15 cellular contexts compared by ENCODE assay signal in genomic region chr1:147760481-147761260, GRCh38. TPM values are rescaled to one million over a fixed set of nuclear protein-coding genes. Genes with fewer than 3 reads are reported as not detected.
DNase-seq lines count a peak whose midpoint lies in the region; ATAC-seq and TF ChIP-seq lines count a peak whose summit lies in the region.
"Had no signal": no experiment of that assay in that cellular context is flagged by ENCODE, and none has a peak within 500 bp of the region (broad histone marks: within the 10 kb centered on the region; RNA-seq: fewer than 3 reads in every experiment).

TSS of gene GJA5 (minus strand) at chr1:147760602. CDS start at chr1:147759238, 1,364 bp downstream.

- H4K20me1 ChIP-seq in hepatocyte (ENCODE audit: insufficient read depth, poor library complexity, severe bottlenecking), result no peaks in the 10 kb centered on the region

- peaks cover 28% of the 10 kb centered on the region for H3K4me1 ChIP-seq in CD4-positive, alpha-beta memory T cell (ENCODE audit: insufficient read depth, low read length)
- H3K4me1 ChIP-seq in adipocyte (ENCODE audit: control insufficient read depth, insufficient read depth, low read length) (peaks cover 29% of the 10 kb centered on the region), hepatocyte (ENCODE audit: insufficient read depth) (peaks cover 22% of the 10 kb centered on the region), skeletal muscle tissue (ENCODE audit: control insufficient read depth in 3 of 3, insufficient read depth in 3 of 3, low read length in 3 of 3) (peaks cover 16 to 28% (median 25%) of the 10 kb centered on the region in 3 donors)

- H3K9ac ChIP-seq in adipocyte (ENCODE audit: low read length), result no peak within 1 kb of the TSS
- no peak within 1 kb of the TSS for H3K9ac ChIP-seq in skeletal muscle tissue (ENCODE audit: low read depth in 1 of 3, low read length in 3 of 3)

- no peaks in the 10 kb centered on the region for H3K27me3 ChIP-seq in CD4-positive, alpha-beta memory T cell (ENCODE audit: insufficient read depth, low read length)
- H3K27me3 ChIP-seq in adipocyte (replicated peaks; ENCODE audit: control insufficient read depth, insufficient read depth, low read length) (no peaks in the 10 kb centered on the region), hepatocyte (no peaks in the 10 kb centered on the region), skeletal muscle tissue (ENCODE audit: control insufficient read depth in 3 of 3, insufficient read depth in 3 of 3, low read length in 3 of 3) (peaks cover 0 to 7% (median 0%) of the 10 kb centered on the region in 3 donors)
- H3K27me3 ChIP-seq: brain microvascular endothelial cell had no signal

- no peak within 1 kb of the TSS for H3K4me3 ChIP-seq in CD4-positive, alpha-beta memory T cell (ENCODE audit: low read length in 2 of 2)
- no peak within 1 kb of the TSS for H3K4me3 ChIP-seq in adipocyte (ENCODE audit: low read length)
- no peak within 1 kb of the TSS for H3K4me3 ChIP-seq in hepatocyte
- no peak within 1 kb of the TSS for H3K4me3 ChIP-seq in skeletal muscle tissue (ENCODE audit: low read length in 3 of 3)

- peaks cover 0 to 3% (median 0%) of the 10 kb centered on the region in 8 donors for H3K9me3 Mint-ChIP-seq in CD4-positive, alpha-beta memory T cell

- no peaks in the 10 kb centered on the region for H3K9me3 ChIP-seq in CD4-positive, alpha-beta memory T cell (ENCODE audit: control insufficient read depth in 1 of 2, low read length in 2 of 2)
- H3K9me3 ChIP-seq in adipocyte (ENCODE audit: control insufficient read depth, low read length) (no peaks in the 10 kb centered on the region), hepatocyte (ENCODE audit: low read depth) (no peaks in the 10 kb centered on the region), skeletal muscle tissue (ENCODE audit: control insufficient read depth in 3 of 3, low read length in 3 of 3) (no peaks in the 10 kb centered on the region)

- no peaks in the 10 kb centered on the region for H3K9me2 ChIP-seq in hepatocyte (replicated peaks; ENCODE audit: insufficient read depth)

- CTCF ChIA-PET in CD4-positive, alpha-beta memory T cell (lab: Charles Lee; ENCODE audit: partially characterized antibody), result no interaction called here

- H3K36me3 ChIP-seq in CD4-positive, alpha-beta memory T cell (ENCODE audit: insufficient read depth, low read length), result no peaks in the 10 kb centered on the region
- no peaks in the 10 kb centered on the region for H3K36me3 ChIP-seq in adipocyte (ENCODE audit: control insufficient read depth, insufficient read depth, low read length, severe bottlenecking)
- H3K36me3 ChIP-seq in hepatocyte (replicated peaks; ENCODE audit: insufficient read depth, low read depth), result no peaks in the 10 kb centered on the region
- no peaks in the 10 kb centered on the region for H3K36me3 ChIP-seq in skeletal muscle tissue (ENCODE audit: control insufficient read depth in 3 of 3, insufficient read depth in 3 of 3, low read length in 3 of 3)
- H3K36me3 ChIP-seq: brain microvascular endothelial cell had no signal

- TF ChIP-seq CTCF in hepatocyte (IDR thresholded peaks at IDR 0.05; ENCODE audit: poor library complexity), result no peak

- H3K4me2 ChIP-seq in hepatocyte, result no peak within 1 kb of the TSS

- H3K36me3 Mint-ChIP-seq in CD4-positive, alpha-beta memory T cell, result no peaks in the 10 kb centered on the region

- H3K4me3 Mint-ChIP-seq in CD4-positive, alpha-beta memory T cell, result peak within 1 kb of the TSS in 1 of 8 donors; percentile 61

- DNase-seq in CD4-positive, alpha-beta memory T cell, result no peak
- DNase-seq in adipocyte (ENCODE audit: low read depth) (peak; percentile 55), hepatocyte (ENCODE audit: low spot score) (peak; percentile 29), AML-193 (lab: John Stamatoyannopoulos, UW) (no peak)
- no peak for DNase-seq in stimulated activated CD4-positive, alpha-beta T cell treated with anti-CD3 and anti-CD28 coated beads, Interleukin-12 subunit alpha, Interleukin-12 subunit beta, amount 100 ng/mL, for 4 hours
- DNase-seq in stimulated activated CD4-positive, alpha-beta T cell treated with anti-CD3 and anti-CD28 coated beads, Interleukin-4, amount 100 ng/mL, for 24 hours, result no peak
- DNase-seq: activated CD4-positive, alpha-beta T cell treated with anti-CD3 and anti-CD28 coated beads, Interleukin-2, amount 50 U/mL, for 4 hours; brain microvascular endothelial cell; glutamatergic neuron; NCI-H748 treated with DMSO at 0.1 percent for 48 hours; nucleus accumbens; SHP77 had no signal

- no peak within 1 kb of the TSS for H3K27ac ChIP-seq in CD4-positive, alpha-beta memory T cell (ENCODE audit: low read depth, low read length)
- H3K27ac ChIP-seq in hepatocyte, result peak within 1 kb of the TSS; percentile 18
- no peak within 1 kb of the TSS for H3K27ac ChIP-seq in skeletal muscle tissue (ENCODE audit: low read depth, low read length)
- H3K27ac ChIP-seq: brain microvascular endothelial cell had no signal

- H3K27ac Mint-ChIP-seq in CD4-positive, alpha-beta memory T cell, result peak within 1 kb of the TSS in 6 of 7 donors; percentile 20 to 82 (median 78)

- 75% methylated on average over 7 of the region's 7 CpGs for WGBS in hepatocyte (ENCODE audit: low lambda C conversion rate, missing lambda C conversion rate)

- intact Hi-C loops in CD4-positive, alpha-beta memory T cell (cut with micrococcal nuclease), result no loop called here

- no peak for ATAC-seq in HG03432 (IDR thresholded peaks at IDR 0.05; ENCODE audit: unreplicated experiment)

- H3K4me1 Mint-ChIP-seq in CD4-positive, alpha-beta memory T cell, result peaks cover 28 to 43% (median 39%) of the 10 kb centered on the region in 4 donors

- POLR2A ChIA-PET in CD4-positive, alpha-beta memory T cell (lab: Charles Lee; ENCODE audit: partially characterized antibody), result no interaction called here

- no peaks in the 10 kb centered on the region for H3K79me2 ChIP-seq in hepatocyte

- no peaks in the 10 kb centered on the region for H3K27me3 Mint-ChIP-seq in CD4-positive, alpha-beta memory T cell

- H2AFZ ChIP-seq in hepatocyte, result no peak within 1 kb of the TSS

RNA-seq across cellular contexts. Expression of gene GJA5, which starts in this region (rescaled TPM):
- total RNA-seq in CD4-positive, alpha-beta memory T cell, result not detected
- polyA plus RNA-seq in CD4-positive, alpha-beta memory T cell, result not detected
- total RNA-seq in hepatocyte (6.0 and 12.4 TPM in 2 replicates), skeletal muscle tissue (13.0 TPM)
- polyA plus RNA-seq in hepatocyte, result 9.7 and 15.3 TPM in 2 replicates
- total RNA-seq: Daoy had no signal

Comparison
In these comparisons a context has a peak if more than half of its experiments do, and no peak if none do; other contexts are left out.
1. RNA of gene GJA5 (polyA plus RNA-seq): 9.7 to 15.3 TPM in hepatocyte; not detected in CD4-positive, alpha-beta memory T cell; every median in the first group is over 10 times any median in the second.
2. DNase-seq: peak in adipocyte (single experiment) and hepatocyte (single experiment); none in CD4-positive, alpha-beta memory T cell (0 of 5), stimulated activated CD4-positive, alpha-beta T cell treated with anti-CD3 and anti-CD28 coated beads, Interleukin-12 subunit alpha, Interleukin-12 subunit beta, amount 100 ng/mL, for 4 hours (single experiment), AML-193 (0 of 2) and stimulated activated CD4-positive, alpha-beta T cell treated with anti-CD3 and anti-CD28 coated beads, Interleukin-4, amount 100 ng/mL, for 24 hours (single experiment).